8 cellular contexts compared by ENCODE assay signal in genomic region chr12:92503977-92504966, GRCh38.
DNase-seq lines count a peak whose midpoint lies in the region; ATAC-seq and TF ChIP-seq lines count a peak whose summit lies in the region.

No MANE protein-coding gene starts in this region.

- no peak overlapping the region for H3K56ac ChIP-seq in mesendoderm (ENCODE audit: low read length)

- no peak overlapping the region for H3K4me2 ChIP-seq in mesendoderm (ENCODE audit: low read length)

- no peaks in the 10 kb centered on the region for H3K27me3 ChIP-seq in CD4-positive, CD25-positive, alpha-beta regulatory T cell (ENCODE audit: control insufficient read depth, insufficient read depth, low read length)
- no peaks in the 10 kb centered on the region for H3K27me3 ChIP-seq in ectodermal cell (ENCODE audit: control insufficient read depth, insufficient read depth, low read length, poor library complexity, severe bottlenecking)
- no peaks in the 10 kb centered on the region for H3K27me3 ChIP-seq in ovary
- H3K27me3 ChIP-seq in mesendoderm (ENCODE audit: insufficient read depth, low read length, poor library complexity), result no peaks in the 10 kb centered on the region

- no peak overlapping the region for H2BK120ac ChIP-seq in mesendoderm (ENCODE audit: low read depth, low read length)

- no peak for TF ChIP-seq POLR2A in ovary (IDR thresholded peaks at IDR 0.05)

- H2AK5ac ChIP-seq in mesendoderm (ENCODE audit: low read length), result no peak overlapping the region

- no peak overlapping the region for H3K4ac ChIP-seq in mesendoderm (ENCODE audit: low read depth, low read length)

- H3K18ac ChIP-seq in mesendoderm (ENCODE audit: low read length), result no peak overlapping the region

- no peaks in the 10 kb centered on the region for H3K27me3 Mint-ChIP-seq in CD4-positive, CD25-positive, alpha-beta regulatory T cell

- H2BK5ac ChIP-seq in mesendoderm (ENCODE audit: low read length), result no peak overlapping the region

- peaks cover 13 to 38% (median 28%) of the 10 kb centered on the region in 4 donors for H3K4me1 Mint-ChIP-seq in CD4-positive, CD25-positive, alpha-beta regulatory T cell

- ATAC-seq in CD4-positive, CD25-positive, alpha-beta regulatory T cell (ENCODE audit: low read depth in 2 of 2), result no peak
- ATAC-seq in GM19452 (IDR thresholded peaks at IDR 0.05; ENCODE audit: unreplicated experiment), result no peak

- WGBS in ectodermal cell, 2 experiments, result 72 to 76% methylated on average over 10 of the region's 12 CpGs
- 36 to 47% (median 37%) methylated on average over 12 of the region's 12 CpGs for WGBS in ovary, 3 donors
- WGBS in mesendoderm (ENCODE audit: extremely low coverage, insufficient coverage, low lambda C conversion rate), result no CpG with 5 or more reads among the region's 12 CpGs

- H3K27ac Mint-ChIP-seq in CD4-positive, CD25-positive, alpha-beta regulatory T cell, result peak overlapping the region in 2 of 3 donors; percentile 11 to 18

- H3K79me2 ChIP-seq in mesendoderm (ENCODE audit: control insufficient read depth, insufficient read depth, low read length), result no peaks in the 10 kb centered on the region

- no peaks in the 10 kb centered on the region for H3K9me3 ChIP-seq in CD4-positive, CD25-positive, alpha-beta regulatory T cell (ENCODE audit: control insufficient read depth in 2 of 2, low read length in 2 of 2)
- H3K9me3 ChIP-seq in ectodermal cell (ENCODE audit: control insufficient read depth, low read length) (no peaks in the 10 kb centered on the region), ovary (no peaks in the 10 kb centered on the region)

- intact Hi-C loops in ovary (cut with DNase I), result loop anchor here in 2 of 4 donors (10.0 kb wide), 2 partner anchors 61 to 359 kb away; partner anchors contain the start of gene BTG1 (in 2 of the 2)

- peaks cover 0 to 2% (median 0%) of the 10 kb centered on the region in 7 donors for H3K9me3 Mint-ChIP-seq in CD4-positive, CD25-positive, alpha-beta regulatory T cell

- TF ChIP-seq CTCF in ovary (IDR thresholded peaks at IDR 0.05), result no peak

- H3K4me1 ChIP-seq in CD4-positive, CD25-positive, alpha-beta regulatory T cell (ENCODE audit: control insufficient read depth, insufficient read depth, low read length, poor library complexity, severe bottlenecking), result peaks cover 28% of the 10 kb centered on the region
- H3K4me1 ChIP-seq in ectodermal cell (ENCODE audit: control insufficient read depth, insufficient read depth, low read length) (peaks cover 26% of the 10 kb centered on the region), ovary (ENCODE audit: insufficient read depth) (peaks cover 32% of the 10 kb centered on the region), mesendoderm (ENCODE audit: control insufficient read depth, low read depth, low read length) (no peaks in the 10 kb centered on the region)

- TF ChIP-seq EP300 in ovary (IDR thresholded peaks at IDR 0.05), result no peak

- peak overlapping the region in 1 of 4 donors; percentile 2 for H3K4me3 Mint-ChIP-seq in CD4-positive, CD25-positive, alpha-beta regulatory T cell

- H4K5ac ChIP-seq in mesendoderm (ENCODE audit: low read length), result no peak overlapping the region

- no peaks in the 10 kb centered on the region for H3K36me3 ChIP-seq in CD4-positive, CD25-positive, alpha-beta regulatory T cell (ENCODE audit: control insufficient read depth, insufficient read depth, low read length)
- H3K36me3 ChIP-seq in ectodermal cell (ENCODE audit: control insufficient read depth, insufficient read depth, low read length), result no peaks in the 10 kb centered on the region
- H3K36me3 ChIP-seq in ovary, result no peaks in the 10 kb centered on the region
- H3K36me3 ChIP-seq in mesendoderm (ENCODE audit: control insufficient read depth, insufficient read depth, low read length), result no peaks in the 10 kb centered on the region

- H3K4me3 ChIP-seq in CD4-positive, CD25-positive, alpha-beta regulatory T cell (ENCODE audit: low read depth, low read length), result no peak overlapping the region
- no peak overlapping the region for H3K4me3 ChIP-seq in ectodermal cell (ENCODE audit: insufficient read depth, low read depth, low read length)
- H3K4me3 ChIP-seq in ovary, result no peak overlapping the region
- H3K4me3 ChIP-seq in mesendoderm (ENCODE audit: low read length), result no peak overlapping the region

- H3K36me3 Mint-ChIP-seq in CD4-positive, CD25-positive, alpha-beta regulatory T cell, result no peaks in the 10 kb centered on the region

- H3K23ac ChIP-seq in mesendoderm (ENCODE audit: low read length), result no peak overlapping the region

- H3K9ac ChIP-seq in mesendoderm (ENCODE audit: low read length), result no peak overlapping the region

- no peak overlapping the region for H3K27ac ChIP-seq in CD4-positive, CD25-positive, alpha-beta regulatory T cell (ENCODE audit: insufficient read depth, low read length, poor library complexity, severe bottlenecking)
- H3K27ac ChIP-seq in ectodermal cell (ENCODE audit: insufficient read depth, low read depth, low read length, poor library complexity, severe bottlenecking), result peak overlapping the region; percentile 36
- H3K27ac ChIP-seq in ovary, result peak overlapping the region; percentile 75 to 89
- H3K27ac ChIP-seq in mesendoderm (ENCODE audit: low read depth, low read length), result no peak overlapping the region

- H3K79me1 ChIP-seq in mesendoderm (ENCODE audit: low read length), result no peaks in the 10 kb centered on the region

- no peak for DNase-seq in CD4-positive, CD25-positive, alpha-beta regulatory T cell
- DNase-seq in NCI-H1105 treated with DMSO at 0.1 percent for 48 hours (lab: John Stamatoyannopoulos, UW) (peak; percentile 62), ovary (peak in 4 of 5 donors; percentile 33 to 41 (median 36)), mesendoderm (no peak), H4 (ENCODE audit: low spot score) (no peak), DMS153 treated with DMSO at 0.1 percent for 48 hours (lab: John Stamatoyannopoulos, UW; ENCODE audit: unreplicated experiment) (no peak)

- no peak overlapping the region for H2BK15ac ChIP-seq in mesendoderm (replicated peaks; ENCODE audit: low read depth)

- no peak overlapping the region for H4K8ac ChIP-seq in mesendoderm (ENCODE audit: low read depth, low read length)

Comparison
In these comparisons a context has a peak if more than half of its experiments do, and no peak if none do; other contexts are left out.
1. DNase-seq: peak in NCI-H1105 treated with DMSO at 0.1 percent for 48 hours (single experiment) and ovary (4 of 5); none in CD4-positive, CD25-positive, alpha-beta regulatory T cell (0 of 3), mesendoderm (single experiment), H4 (single experiment) and DMS153 treated with DMSO at 0.1 percent for 48 hours (single experiment).
2. H3K27ac ChIP-seq: peak in ectodermal cell (single experiment) and ovary (2 of 2); none in CD4-positive, CD25-positive, alpha-beta regulatory T cell (single experiment) and mesendoderm (single experiment).